1 cellular context compared by ENCODE assay signal in the genomic region with DNA sequence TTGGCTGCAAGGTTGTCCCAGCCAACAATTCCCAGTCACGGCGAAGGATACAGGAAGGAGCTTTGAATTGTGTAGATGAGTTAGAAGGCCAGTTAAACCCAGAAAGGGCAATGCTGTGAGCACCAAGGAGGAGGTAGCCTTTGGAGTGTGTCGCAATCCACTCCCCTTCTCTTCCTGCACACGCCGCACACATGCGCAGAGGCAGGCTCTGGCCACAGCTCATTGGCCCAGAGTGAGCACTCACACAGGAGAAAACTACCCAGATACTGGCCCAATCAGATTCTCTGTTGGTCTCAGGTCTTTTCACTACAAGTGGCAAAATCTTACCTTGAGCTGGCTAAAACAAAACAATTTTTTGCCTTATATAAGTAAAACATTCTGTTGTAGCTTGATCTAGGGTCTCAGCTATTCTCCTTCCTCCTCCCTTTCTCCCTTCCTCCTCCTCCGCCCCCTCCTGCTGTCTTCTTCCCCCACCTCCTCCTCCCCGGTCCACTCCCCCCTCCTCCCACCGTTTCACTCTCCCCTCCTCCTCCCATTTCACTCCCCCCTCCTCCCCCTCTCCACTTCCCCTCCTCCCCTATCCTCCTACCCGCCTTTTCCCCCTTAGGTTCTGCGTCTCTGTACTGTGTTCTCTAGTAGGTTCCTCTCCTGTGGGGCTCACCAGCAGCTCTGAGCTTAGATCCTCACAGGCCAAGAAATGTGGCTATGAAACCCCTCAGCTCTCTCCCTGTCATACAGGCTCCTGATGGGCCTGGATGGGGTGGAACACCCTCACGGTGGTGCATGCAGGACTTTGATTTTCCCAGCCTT.
TF ChIP-seq lines count a peak whose summit lies in the region.

No MANE protein-coding gene starts in this region.

TF ChIP-seq in GM23338, 12 proteins besides CTCF, POLR2A, EP300 and RAD21 (continued from another document):
- TF ChIP-seq, protein P1, sequence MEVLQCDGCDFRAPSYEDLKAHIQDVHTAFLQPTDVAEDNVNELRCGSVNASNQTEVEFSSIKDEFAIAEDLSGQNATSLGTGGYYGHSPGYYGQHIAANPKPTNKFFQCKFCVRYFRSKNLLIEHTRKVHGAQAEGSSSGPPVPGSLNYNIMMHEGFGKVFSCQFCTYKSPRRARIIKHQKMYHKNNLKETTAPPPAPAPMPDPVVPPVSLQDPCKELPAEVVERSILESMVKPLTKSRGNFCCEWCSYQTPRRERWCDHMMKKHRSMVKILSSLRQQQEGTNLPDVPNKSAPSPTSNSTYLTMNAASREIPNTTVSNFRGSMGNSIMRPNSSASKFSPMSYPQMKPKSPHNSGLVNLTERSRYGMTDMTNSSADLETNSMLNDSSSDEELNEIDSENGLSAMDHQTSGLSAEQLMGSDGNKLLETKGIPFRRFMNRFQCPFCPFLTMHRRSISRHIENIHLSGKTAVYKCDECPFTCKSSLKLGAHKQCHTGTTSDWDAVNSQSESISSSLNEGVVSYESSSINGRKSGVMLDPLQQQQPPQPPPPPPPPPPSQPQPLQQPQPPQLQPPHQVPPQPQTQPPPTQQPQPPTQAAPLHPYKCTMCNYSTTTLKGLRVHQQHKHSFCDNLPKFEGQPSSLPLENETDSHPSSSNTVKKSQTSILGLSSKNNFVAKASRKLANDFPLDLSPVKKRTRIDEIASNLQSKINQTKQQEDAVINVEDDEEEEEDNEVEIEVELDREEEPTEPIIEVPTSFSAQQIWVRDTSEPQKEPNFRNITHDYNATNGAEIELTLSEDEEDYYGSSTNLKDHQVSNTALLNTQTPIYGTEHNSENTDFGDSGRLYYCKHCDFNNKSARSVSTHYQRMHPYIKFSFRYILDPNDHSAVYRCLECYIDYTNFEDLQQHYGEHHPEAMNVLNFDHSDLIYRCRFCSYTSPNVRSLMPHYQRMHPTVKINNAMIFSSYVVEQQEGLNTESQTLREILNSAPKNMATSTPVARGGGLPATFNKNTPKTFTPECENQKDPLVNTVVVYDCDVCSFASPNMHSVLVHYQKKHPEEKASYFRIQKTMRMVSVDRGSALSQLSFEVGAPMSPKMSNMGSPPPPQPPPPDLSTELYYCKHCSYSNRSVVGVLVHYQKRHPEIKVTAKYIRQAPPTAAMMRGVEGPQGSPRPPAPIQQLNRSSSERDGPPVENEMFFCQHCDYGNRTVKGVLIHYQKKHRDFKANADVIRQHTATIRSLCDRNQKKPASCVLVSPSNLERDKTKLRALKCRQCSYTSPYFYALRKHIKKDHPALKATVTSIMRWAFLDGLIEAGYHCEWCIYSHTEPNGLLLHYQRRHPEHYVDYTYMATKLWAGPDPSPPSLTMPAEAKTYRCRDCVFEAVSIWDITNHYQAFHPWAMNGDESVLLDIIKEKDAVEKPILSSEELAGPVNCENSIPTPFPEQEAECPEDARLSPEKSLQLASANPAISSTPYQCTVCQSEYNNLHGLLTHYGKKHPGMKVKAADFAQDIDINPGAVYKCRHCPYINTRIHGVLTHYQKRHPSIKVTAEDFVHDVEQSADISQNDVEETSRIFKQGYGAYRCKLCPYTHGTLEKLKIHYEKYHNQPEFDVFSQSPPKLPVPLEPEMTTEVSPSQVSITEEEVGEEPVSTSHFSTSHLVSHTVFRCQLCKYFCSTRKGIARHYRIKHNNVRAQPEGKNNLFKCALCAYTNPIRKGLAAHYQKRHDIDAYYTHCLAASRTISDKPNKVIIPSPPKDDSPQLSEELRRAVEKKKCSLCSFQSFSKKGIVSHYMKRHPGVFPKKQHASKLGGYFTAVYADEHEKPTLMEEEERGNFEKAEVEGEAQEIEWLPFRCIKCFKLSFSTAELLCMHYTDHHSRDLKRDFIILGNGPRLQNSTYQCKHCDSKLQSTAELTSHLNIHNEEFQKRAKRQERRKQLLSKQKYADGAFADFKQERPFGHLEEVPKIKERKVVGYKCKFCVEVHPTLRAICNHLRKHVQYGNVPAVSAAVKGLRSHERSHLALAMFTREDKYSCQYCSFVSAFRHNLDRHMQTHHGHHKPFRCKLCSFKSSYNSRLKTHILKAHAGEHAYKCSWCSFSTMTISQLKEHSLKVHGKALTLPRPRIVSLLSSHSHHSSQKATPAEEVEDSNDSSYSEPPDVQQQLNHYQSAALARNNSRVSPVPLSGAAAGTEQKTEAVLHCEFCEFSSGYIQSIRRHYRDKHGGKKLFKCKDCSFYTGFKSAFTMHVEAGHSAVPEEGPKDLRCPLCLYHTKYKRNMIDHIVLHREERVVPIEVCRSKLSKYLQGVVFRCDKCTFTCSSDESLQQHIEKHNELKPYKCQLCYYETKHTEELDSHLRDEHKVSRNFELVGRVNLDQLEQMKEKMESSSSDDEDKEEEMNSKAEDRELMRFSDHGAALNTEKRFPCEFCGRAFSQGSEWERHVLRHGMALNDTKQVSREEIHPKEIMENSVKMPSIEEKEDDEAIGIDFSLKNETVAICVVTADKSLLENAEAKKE (CRISPR knock-in tag; IDR thresholded peaks at IDR 0.05) = no peak
- no peak for TF ChIP-seq EZH2 (IDR thresholded peaks at IDR 0.05; ENCODE audit: low read depth, unreplicated experiment)
- TF ChIP-seq CREB1 (CRISPR knock-in tag; IDR thresholded peaks at IDR 0.05; ENCODE audit: low read depth) = no peak
- TF ChIP-seq REST (IDR thresholded peaks at IDR 0.05; ENCODE audit: unreplicated experiment) = no peak
- no peak for TF ChIP-seq STAT1 (IDR thresholded peaks at IDR 0.05; ENCODE audit: unreplicated experiment)
